ENCODE assay signal across 7 cellular contexts in the genomic region with DNA sequence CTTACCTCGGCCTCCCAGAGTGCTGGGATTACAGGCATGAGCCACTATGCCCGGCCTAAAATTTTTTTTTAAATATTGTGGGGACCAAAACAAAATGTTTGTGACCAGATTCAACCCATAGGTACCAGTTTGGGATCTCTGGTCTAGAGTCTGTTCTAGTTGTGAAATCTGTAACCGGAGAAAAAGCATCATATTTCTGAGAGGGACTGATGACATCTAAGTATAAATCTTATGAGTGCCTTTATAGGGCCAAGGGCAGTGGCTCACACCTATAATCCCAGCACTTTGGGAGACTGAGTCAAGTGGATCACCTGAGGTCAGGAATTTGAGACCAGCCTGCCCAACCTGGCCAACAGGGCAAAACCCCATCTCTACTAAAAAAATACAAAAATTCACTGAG.
"Had no signal": no experiment of that assay in that cellular context is flagged by ENCODE, and none has a peak within 500 bp of the region (broad histone marks: within the 10 kb centered on the region; RNA-seq: fewer than 3 reads in every experiment).

No MANE protein-coding gene starts in this region.

- H3K4me3 Mint-ChIP-seq: IgD-negative memory B cell had no signal

- H3K27ac ChIP-seq: HL-60 had no signal

- H3K4me3 ChIP-seq: K562 had no signal

- DNase-seq: IMR-90, KBM-7, KG1 had no signal

- H3K27me3 Mint-ChIP-seq: IgD-negative memory B cell had no signal

- ATAC-seq: HepG2, K562 had no signal

- H3K36me3 Mint-ChIP-seq: IgD-negative memory B cell had no signal

- H3K27ac Mint-ChIP-seq: IgD-negative memory B cell had no signal
